Comparison of ENCODE assay signal across 12 cellular contexts in genomic region chr9:21696411-21696865, GRCh38.
DNase-seq lines count a peak whose midpoint lies in the region; ATAC-seq and TF ChIP-seq lines count a peak whose summit lies in the region.
"Had no signal": no experiment of that assay in that cellular context is flagged by ENCODE, and none has a peak within 500 bp of the region (broad histone marks: within the 10 kb centered on the region; RNA-seq: fewer than 3 reads in every experiment).

No MANE protein-coding gene starts in this region.

- no peaks in the 10 kb centered on the region for H3K36me3 ChIP-seq in A673 (ENCODE audit: insufficient read depth, low read length, poor library complexity, severe bottlenecking)
- H3K36me3 ChIP-seq in GM23248 (ENCODE audit: low read depth), result no peaks in the 10 kb centered on the region
- H3K36me3 ChIP-seq in iPS DF 6.9 (ENCODE audit: control insufficient read depth, insufficient read depth, low read length), result no peaks in the 10 kb centered on the region

- no peak overlapping the region for H3K4me2 ChIP-seq in GM23248 (ENCODE audit: unreplicated experiment)

- WGBS in GM23248 (ENCODE audit: low coverage in 1 of 2, low lambda C conversion rate in 2 of 2, missing lambda C conversion rate in 2 of 2), 2 experiments, result 76 to 79% methylated on average over 17 to 28 of the region's 28 CpGs
- no CpG with 5 or more reads among the region's 28 CpGs for WGBS in iPS DF 6.9 (ENCODE audit: insufficient coverage, insufficient read length)

- no TSS peak for BruUV-seq in A673 (replicated peaks; lab: Mats Ljungman, UMichigan)

- H3K4me3 Mint-ChIP-seq in naive thymus-derived CD8-positive, alpha-beta T cell, result no peak overlapping the region
- H3K4me3 Mint-ChIP-seq: CD14-positive monocyte, nephron progenitor cell had no signal

- no peaks in the 10 kb centered on the region for H4K20me1 ChIP-seq in GM23248 (ENCODE audit: insufficient read depth)

- H3K36me3 Mint-ChIP-seq in naive thymus-derived CD8-positive, alpha-beta T cell, result no peaks in the 10 kb centered on the region
- H3K36me3 Mint-ChIP-seq: CD14-positive monocyte had no signal

- in situ Hi-C loops in GM23248 (cut with MboI), result loop anchor here (10.0 kb wide), 1 partner anchor 232 kb away; no protein-coding TSS in a partner anchor

- POLR2A ChIA-PET in A673 (lab: Charles Lee; ENCODE audit: low non-redundant PET), result no interaction called here
- POLR2A ChIA-PET in naive thymus-derived CD8-positive, alpha-beta T cell (lab: Charles Lee), result no interaction called here

- DNase-seq in A673 (ENCODE audit: low spot score), result peak; percentile 31
- DNase-seq in GM23248, result peak; percentile 34
- peak; percentile 0 for DNase-seq in SK-N-DZ (ENCODE audit: low spot score)
- peak; percentile 25 for DNase-seq in iPS DF 6.9 (ENCODE audit: low read depth, low spot score)
- DNase-seq in activated T-cell treated with anti-CD3 and anti-CD28 coated beads, Interleukin-2, amount 50 U/mL, for 48 hours, result no peak
- no peak for DNase-seq in naive thymus-derived CD8-positive, alpha-beta T cell
- DNase-seq: cortex of kidney, nephron progenitor cell had no signal

- H3K4me1 Mint-ChIP-seq in naive thymus-derived CD8-positive, alpha-beta T cell, result no peaks in the 10 kb centered on the region
- H3K4me1 Mint-ChIP-seq: CD14-positive monocyte, nephron progenitor cell had no signal

- no peak overlapping the region for H2AFZ ChIP-seq in GM23248

- H3K4me3 ChIP-seq in A673 (ENCODE audit: low read depth, low read length, poor library complexity, severe bottlenecking), result no peak overlapping the region
- no peak overlapping the region for H3K4me3 ChIP-seq in GM23248
- no peak overlapping the region for H3K4me3 ChIP-seq in iPS DF 6.9 (ENCODE audit: low read length)

- peaks cover 0 to 4% (median 0%) of the 10 kb centered on the region in 9 donors for H3K9me3 Mint-ChIP-seq in naive thymus-derived CD8-positive, alpha-beta T cell
- H3K9me3 Mint-ChIP-seq: activated naive CD4-positive, alpha-beta T cell treated with anti-CD3 and anti-CD28 coated beads, Interleukin-2, amount 50 U/mL, for 72 hours had no signal

- H3K9ac ChIP-seq in GM23248, result no peak overlapping the region

- no peaks in the 10 kb centered on the region for H3K9me3 ChIP-seq in A673 (ENCODE audit: low read depth, low read length, poor library complexity, severe bottlenecking)
- H3K9me3 ChIP-seq in GM23248 (ENCODE audit: low read depth), result no peaks in the 10 kb centered on the region
- no peaks in the 10 kb centered on the region for H3K9me3 ChIP-seq in iPS DF 6.9 (ENCODE audit: control insufficient read depth, insufficient read depth, low read length)

- no peaks in the 10 kb centered on the region for H3F3A ChIP-seq in GM23248 (ENCODE audit: insufficient read depth)

- no peaks in the 10 kb centered on the region for H3K79me2 ChIP-seq in GM23248 (ENCODE audit: insufficient read depth)

- no peaks in the 10 kb centered on the region for H3K4me1 ChIP-seq in A673 (ENCODE audit: insufficient read depth, low read length, poor library complexity, severe bottlenecking)
- no peaks in the 10 kb centered on the region for H3K4me1 ChIP-seq in GM23248 (ENCODE audit: insufficient read depth)
- H3K4me1 ChIP-seq in iPS DF 6.9 (ENCODE audit: control insufficient read depth, insufficient read depth, low read length), result no peaks in the 10 kb centered on the region

- H3K27me3 ChIP-seq in A673 (replicated peaks; ENCODE audit: insufficient read depth, low read depth, low read length, poor library complexity) (no peaks in the 10 kb centered on the region), GM23248 (replicated peaks; ENCODE audit: insufficient read depth) (no peaks in the 10 kb centered on the region), iPS DF 6.9 (ENCODE audit: control insufficient read depth, insufficient read depth, low read length) (no peaks in the 10 kb centered on the region)

- H3K27ac ChIP-seq in A673 (ENCODE audit: low read depth, low read length, poor library complexity, severe bottlenecking) (no peak overlapping the region), GM23248 (no peak overlapping the region), iPS DF 6.9 (ENCODE audit: low read length) (no peak overlapping the region)

- CTCF ChIA-PET in A673 (lab: Charles Lee), result no interaction called here

- H3K27me3 Mint-ChIP-seq in naive thymus-derived CD8-positive, alpha-beta T cell, result peaks cover 0 to 13% (median 0%) of the 10 kb centered on the region in 5 donors

- intact Hi-C loops in A673 (cut with micrococcal nuclease; ENCODE audit: unreplicated experiment), result no loop called here

- H3K27ac Mint-ChIP-seq in naive thymus-derived CD8-positive, alpha-beta T cell, result no peak overlapping the region
- H3K27ac Mint-ChIP-seq: activated naive CD4-positive, alpha-beta T cell treated with anti-CD3 and anti-CD28 coated beads, Interleukin-2, amount 50 U/mL, for 72 hours; CD14-positive monocyte; nephron progenitor cell had no signal

- no peaks in the 10 kb centered on the region for H3K9me2 ChIP-seq in GM23248 (ENCODE audit: insufficient read depth)

- no peak for TF ChIP-seq CTCF in A673 (conservative IDR thresholded peaks at IDR 0.05; ENCODE audit: low read depth, low read length)

- ATAC-seq in HG03439 (IDR thresholded peaks at IDR 0.05; ENCODE audit: unreplicated experiment) (no peak), HG02938 (IDR thresholded peaks at IDR 0.05; ENCODE audit: unreplicated experiment) (no peak)
- no peak for ATAC-seq in naive thymus-derived CD8-positive, alpha-beta T cell
- ATAC-seq: activated naive CD4-positive, alpha-beta T cell treated with anti-CD3 and anti-CD28 coated beads, Interleukin-2, amount 50 U/mL, for 72 hours had no signal

Comparison
In these comparisons a context has a peak if more than half of its experiments do, and no peak if none do; other contexts are left out.
1. DNase-seq: peak in A673 (single experiment), GM23248 (single experiment), SK-N-DZ (single experiment) and iPS DF 6.9 (single experiment); none in activated T-cell treated with anti-CD3 and anti-CD28 coated beads, Interleukin-2, amount 50 U/mL, for 48 hours (0 of 2) and naive thymus-derived CD8-positive, alpha-beta T cell (0 of 10).